In genomic region chr5:168753691-168754254, GRCh38 we compare ENCODE assay signal across 22 cellular contexts.
"Had no signal": no experiment of that assay in that cellular context is flagged by ENCODE, and none has a peak within 500 bp of the region (broad histone marks: within the 10 kb centered on the region; RNA-seq: fewer than 3 reads in every experiment).

No MANE protein-coding gene starts in this region.

- DNase-seq: activated CD4-positive, alpha-beta T cell treated with anti-CD3 and anti-CD28 coated beads for 4 hours; activated CD4-positive, alpha-beta T cell treated with anti-CD3 and anti-CD28 coated beads, Interleukin-2, amount 50 U/mL, for 4 hours; activated gamma-delta T cell; activated naive CD4-positive, alpha-beta T cell treated with anti-CD3 and anti-CD28 coated beads for 36 hours; activated T-cell treated with anti-CD3 and anti-CD28 coated beads for 4 hours; amygdala; MG63; MV-4-11; NCI-H1092 treated with DMSO at 0.1 percent for 48 hours; NCI-H1417 treated with DMSO at 0.1 percent for 48 hours; NCI-H1694; NCI-H2029; NCI-H2107; NCI-H510A treated with DMSO at 0.1 percent for 48 hours; NCI-H69; NK-92 treated with Interleukin-12 subunit alpha and Interleukin-12 subunit beta, amount 100 ng/mL, for 24 hours had no signal

- H3K9me3 Mint-ChIP-seq: activated naive CD4-positive, alpha-beta T cell treated with anti-CD3 and anti-CD28 coated beads for 36 hours; activated T-helper 17 cell treated with anti-CD3 and anti-CD28 coated beads, Interleukin-2, amount 50 U/mL, for 72 hours; brain; T-helper 1 cell treated with Interleukin-12 subunit alpha and Interleukin-12 subunit beta and Interleukin-4 antibody, amounts not matched to agents 30 μg/mL and 1 μg/mL, for 36 hours had no signal

- H3K27ac ChIP-seq: SK-N-MC had no signal

- H3K4me3 Mint-ChIP-seq: activated naive CD4-positive, alpha-beta T cell treated with anti-CD3 and anti-CD28 coated beads for 36 hours; activated naive CD8-positive, alpha-beta T cell; activated T-helper 17 cell treated with anti-CD3 and anti-CD28 coated beads, Interleukin-2, amount 50 U/mL, for 72 hours; brain; T-helper 1 cell treated with Interleukin-12 subunit alpha and Interleukin-12 subunit beta and Interleukin-4 antibody, amounts not matched to agents 30 μg/mL and 1 μg/mL, for 36 hours had no signal

- H3K27ac Mint-ChIP-seq: activated naive CD4-positive, alpha-beta T cell treated with anti-CD3 and anti-CD28 coated beads for 36 hours; activated naive CD8-positive, alpha-beta T cell; activated T-helper 17 cell treated with anti-CD3 and anti-CD28 coated beads, Interleukin-2, amount 50 U/mL, for 72 hours; brain; T-helper 1 cell treated with Interleukin-12 subunit alpha and Interleukin-12 subunit beta and Interleukin-4 antibody, amounts not matched to agents 30 μg/mL and 1 μg/mL, for 36 hours had no signal

- H3K4me1 Mint-ChIP-seq: activated T-helper 17 cell treated with anti-CD3 and anti-CD28 coated beads, Interleukin-2, amount 50 U/mL, for 72 hours had no signal

- H3K36me3 Mint-ChIP-seq: activated naive CD8-positive, alpha-beta T cell; brain had no signal

- H3K9me3 ChIP-seq: MG63 had no signal

- ATAC-seq: activated CD4-positive, CD25-positive, alpha-beta regulatory T cell treated with anti-CD3 and anti-CD28 coated beads, Interleukin-2, amount 50 U/mL, for 24 hours; activated T-helper 17 cell treated with anti-CD3 and anti-CD28 coated beads, Interleukin-2, amount 50 U/mL, for 72 hours had no signal

- H3K36me3 ChIP-seq: MG63 had no signal

- H3K4me3 ChIP-seq: MG63, SK-N-MC had no signal
